Comparison of ENCODE assay signal across 1 cellular context in genomic region chr14:71320107-71320733, GRCh38.
TF ChIP-seq lines count a peak whose summit lies in the region.

TSS of gene SIPA1L1 (plus strand) at chr14:71320476.

TF ChIP-seq in HepG2, 621 proteins besides CTCF, POLR2A, EP300 and RAD21 (continued from another document):
- TF ChIP-seq THAP8 (CRISPR knock-in tag; IDR thresholded peaks at IDR 0.05; ENCODE audit: borderline replicate concordance) (no peak), LRRFIP1 (CRISPR knock-in tag; conservative IDR thresholded peaks at IDR 0.05) (no peak), ATF6 (CRISPR knock-in tag; conservative IDR thresholded peaks at IDR 0.05) (no peak), TFAP4 (IDR thresholded peaks at IDR 0.05; ENCODE audit: borderline replicate concordance, low read depth) (peak; percentile 51; the same call in 1 of the 2 replicates), MED13 (CRISPR knock-in tag; IDR thresholded peaks at IDR 0.05) (no peak), HNF4A (CRISPR knock-in tag; IDR thresholded peaks at IDR 0.05) (no peak), ZNF556 (CRISPR knock-in tag; IDR thresholded peaks at IDR 0.05; ENCODE audit: borderline replicate concordance) (no peak), ARID2 (CRISPR knock-in tag; IDR thresholded peaks at IDR 0.05; ENCODE audit: borderline replicate concordance) (0 out of 2 replicates have a peak, but pooled peaks have one; percentile 30), NRL (CRISPR knock-in tag; IDR thresholded peaks at IDR 0.05; ENCODE audit: borderline replicate concordance) (peak; percentile 59; the same call in 1 of the 2 replicates), JARID2 (CRISPR knock-in tag; IDR thresholded peaks at IDR 0.05; ENCODE audit: insufficient replicate concordance) (peak; percentile 69), KAT7 (CRISPR knock-in tag; IDR thresholded peaks at IDR 0.05; ENCODE audit: borderline replicate concordance) (no peak), GATAD2A (CRISPR knock-in tag; IDR thresholded peaks at IDR 0.05) (0 out of 2 replicates have a peak, but pooled peaks have one; percentile 21)
